Comparison of ENCODE assay signal across 2 cellular contexts in genomic region chr11:58574851-58575250, GRCh38.
TF ChIP-seq lines count a peak whose summit lies in the region.

No MANE protein-coding gene starts in this region.

TF ChIP-seq in liver, 16 proteins besides CTCF, POLR2A, EP300 and RAD21:
- TF ChIP-seq NR2F2 (IDR thresholded peaks at IDR 0.05) (no peak), ATF3 (IDR thresholded peaks at IDR 0.05) (no peak), JUND (IDR thresholded peaks at IDR 0.05) (no peak), GABPA (IDR thresholded peaks at IDR 0.05 in 1 of 2, conservative IDR thresholded peaks at IDR 0.05 in 1 of 2) (no peak), SP1 (IDR thresholded peaks at IDR 0.05) (no peak), HNF4G (IDR thresholded peaks at IDR 0.05) (no peak), RXRA (IDR thresholded peaks at IDR 0.05) (no peak), FOXA1 (IDR thresholded peaks at IDR 0.05) (no peak), HNF4A (conservative IDR thresholded peaks at IDR 0.05) (no peak), YY1 (IDR thresholded peaks at IDR 0.05) (no peak), TAF1 (conservative IDR thresholded peaks at IDR 0.05) (no peak), EGR1 (IDR thresholded peaks at IDR 0.05; ENCODE audit: low read depth in 2 of 2) (no peak), FOXA2 (IDR thresholded peaks at IDR 0.05) (no peak)
- TF ChIP-seq, protein P1, sequence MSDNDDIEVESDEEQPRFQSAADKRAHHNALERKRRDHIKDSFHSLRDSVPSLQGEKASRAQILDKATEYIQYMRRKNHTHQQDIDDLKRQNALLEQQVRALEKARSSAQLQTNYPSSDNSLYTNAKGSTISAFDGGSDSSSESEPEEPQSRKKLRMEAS (IDR thresholded peaks at IDR 0.05) = no peak
- TF ChIP-seq, protein P2, sequence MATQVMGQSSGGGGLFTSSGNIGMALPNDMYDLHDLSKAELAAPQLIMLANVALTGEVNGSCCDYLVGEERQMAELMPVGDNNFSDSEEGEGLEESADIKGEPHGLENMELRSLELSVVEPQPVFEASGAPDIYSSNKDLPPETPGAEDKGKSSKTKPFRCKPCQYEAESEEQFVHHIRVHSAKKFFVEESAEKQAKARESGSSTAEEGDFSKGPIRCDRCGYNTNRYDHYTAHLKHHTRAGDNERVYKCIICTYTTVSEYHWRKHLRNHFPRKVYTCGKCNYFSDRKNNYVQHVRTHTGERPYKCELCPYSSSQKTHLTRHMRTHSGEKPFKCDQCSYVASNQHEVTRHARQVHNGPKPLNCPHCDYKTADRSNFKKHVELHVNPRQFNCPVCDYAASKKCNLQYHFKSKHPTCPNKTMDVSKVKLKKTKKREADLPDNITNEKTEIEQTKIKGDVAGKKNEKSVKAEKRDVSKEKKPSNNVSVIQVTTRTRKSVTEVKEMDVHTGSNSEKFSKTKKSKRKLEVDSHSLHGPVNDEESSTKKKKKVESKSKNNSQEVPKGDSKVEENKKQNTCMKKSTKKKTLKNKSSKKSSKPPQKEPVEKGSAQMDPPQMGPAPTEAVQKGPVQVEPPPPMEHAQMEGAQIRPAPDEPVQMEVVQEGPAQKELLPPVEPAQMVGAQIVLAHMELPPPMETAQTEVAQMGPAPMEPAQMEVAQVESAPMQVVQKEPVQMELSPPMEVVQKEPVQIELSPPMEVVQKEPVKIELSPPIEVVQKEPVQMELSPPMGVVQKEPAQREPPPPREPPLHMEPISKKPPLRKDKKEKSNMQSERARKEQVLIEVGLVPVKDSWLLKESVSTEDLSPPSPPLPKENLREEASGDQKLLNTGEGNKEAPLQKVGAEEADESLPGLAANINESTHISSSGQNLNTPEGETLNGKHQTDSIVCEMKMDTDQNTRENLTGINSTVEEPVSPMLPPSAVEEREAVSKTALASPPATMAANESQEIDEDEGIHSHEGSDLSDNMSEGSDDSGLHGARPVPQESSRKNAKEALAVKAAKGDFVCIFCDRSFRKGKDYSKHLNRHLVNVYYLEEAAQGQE (IDR thresholded peaks at IDR 0.05) = no peak
- TF ChIP-seq, protein P3, sequence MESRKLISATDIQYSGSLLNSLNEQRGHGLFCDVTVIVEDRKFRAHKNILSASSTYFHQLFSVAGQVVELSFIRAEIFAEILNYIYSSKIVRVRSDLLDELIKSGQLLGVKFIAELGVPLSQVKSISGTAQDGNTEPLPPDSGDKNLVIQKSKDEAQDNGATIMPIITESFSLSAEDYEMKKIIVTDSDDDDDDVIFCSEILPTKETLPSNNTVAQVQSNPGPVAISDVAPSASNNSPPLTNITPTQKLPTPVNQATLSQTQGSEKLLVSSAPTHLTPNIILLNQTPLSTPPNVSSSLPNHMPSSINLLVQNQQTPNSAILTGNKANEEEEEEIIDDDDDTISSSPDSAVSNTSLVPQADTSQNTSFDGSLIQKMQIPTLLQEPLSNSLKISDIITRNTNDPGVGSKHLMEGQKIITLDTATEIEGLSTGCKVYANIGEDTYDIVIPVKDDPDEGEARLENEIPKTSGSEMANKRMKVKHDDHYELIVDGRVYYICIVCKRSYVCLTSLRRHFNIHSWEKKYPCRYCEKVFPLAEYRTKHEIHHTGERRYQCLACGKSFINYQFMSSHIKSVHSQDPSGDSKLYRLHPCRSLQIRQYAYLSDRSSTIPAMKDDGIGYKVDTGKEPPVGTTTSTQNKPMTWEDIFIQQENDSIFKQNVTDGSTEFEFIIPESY (IDR thresholded peaks at IDR 0.05) = no peak
TF ChIP-seq in liver: peak in this region for 0.

TF ChIP-seq in HepG2, 621 proteins besides CTCF, POLR2A, EP300 and RAD21:
- TF ChIP-seq ZNF570 (CRISPR knock-in tag; IDR thresholded peaks at IDR 0.05; ENCODE audit: borderline replicate concordance) = no peak
- no peak for TF ChIP-seq IKZF5 (CRISPR knock-in tag; IDR thresholded peaks at IDR 0.05)
- no peak for TF ChIP-seq DMAP1 (CRISPR knock-in tag; IDR thresholded peaks at IDR 0.05)
- TF ChIP-seq ZBTB4 (CRISPR knock-in tag; IDR thresholded peaks at IDR 0.05; ENCODE audit: borderline replicate concordance) = no peak
- no peak for TF ChIP-seq ZNF614 (CRISPR knock-in tag; IDR thresholded peaks at IDR 0.05; ENCODE audit: borderline replicate concordance)
- TF ChIP-seq ZNF564 (CRISPR knock-in tag; IDR thresholded peaks at IDR 0.05) = no peak
- TF ChIP-seq, protein P4, sequence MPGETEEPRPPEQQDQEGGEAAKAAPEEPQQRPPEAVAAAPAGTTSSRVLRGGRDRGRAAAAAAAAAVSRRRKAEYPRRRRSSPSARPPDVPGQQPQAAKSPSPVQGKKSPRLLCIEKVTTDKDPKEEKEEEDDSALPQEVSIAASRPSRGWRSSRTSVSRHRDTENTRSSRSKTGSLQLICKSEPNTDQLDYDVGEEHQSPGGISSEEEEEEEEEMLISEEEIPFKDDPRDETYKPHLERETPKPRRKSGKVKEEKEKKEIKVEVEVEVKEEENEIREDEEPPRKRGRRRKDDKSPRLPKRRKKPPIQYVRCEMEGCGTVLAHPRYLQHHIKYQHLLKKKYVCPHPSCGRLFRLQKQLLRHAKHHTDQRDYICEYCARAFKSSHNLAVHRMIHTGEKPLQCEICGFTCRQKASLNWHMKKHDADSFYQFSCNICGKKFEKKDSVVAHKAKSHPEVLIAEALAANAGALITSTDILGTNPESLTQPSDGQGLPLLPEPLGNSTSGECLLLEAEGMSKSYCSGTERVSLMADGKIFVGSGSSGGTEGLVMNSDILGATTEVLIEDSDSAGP (CRISPR knock-in tag; IDR thresholded peaks at IDR 0.05; ENCODE audit: borderline replicate concordance) = no peak
- no peak for TF ChIP-seq NFE2L2 (IDR thresholded peaks at IDR 0.05; ENCODE audit: low read length)
- no peak for TF ChIP-seq TBX3 (IDR thresholded peaks at IDR 0.05; ENCODE audit: borderline replicate concordance)
- no peak for TF ChIP-seq ZKSCAN5 (CRISPR knock-in tag; IDR thresholded peaks at IDR 0.05)
- TF ChIP-seq JUNB (CRISPR knock-in tag; IDR thresholded peaks at IDR 0.05; ENCODE audit: borderline replicate concordance) = no peak
- TF ChIP-seq ZNF446 (CRISPR knock-in tag; IDR thresholded peaks at IDR 0.05) = no peak
- no peak for TF ChIP-seq FOXP4 (CRISPR knock-in tag; IDR thresholded peaks at IDR 0.05)
